Comparison of ENCODE assay signal across 23 cellular contexts in the genomic region with DNA sequence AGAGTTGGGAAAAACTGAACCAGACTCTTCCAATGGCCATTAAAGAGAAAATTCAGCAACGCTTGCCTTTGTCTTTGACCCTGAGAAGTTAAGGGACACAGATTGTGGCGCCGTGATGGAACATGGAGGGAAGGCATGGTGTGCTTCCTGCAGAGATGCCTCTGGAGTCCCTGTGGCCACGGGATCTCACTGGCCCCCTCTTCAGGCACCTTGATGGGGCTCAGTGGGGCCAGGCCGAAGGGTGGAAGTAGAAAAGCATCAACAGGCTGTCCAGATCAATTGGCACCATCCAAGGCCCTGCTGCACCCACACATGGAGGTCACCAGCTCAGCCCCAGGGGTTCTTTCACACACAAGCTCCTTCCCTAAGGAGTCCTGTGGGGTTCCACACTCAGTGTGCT.
"Had no signal": no experiment of that assay in that cellular context is flagged by ENCODE, and none has a peak within 500 bp of the region (broad histone marks: within the 10 kb centered on the region; RNA-seq: fewer than 3 reads in every experiment).

No MANE protein-coding gene starts in this region.

- H3K4me1 ChIP-seq: thyroid gland had no signal

- H3K27ac ChIP-seq: coronary artery, esophagus muscularis mucosa, foreskin keratinocyte, gastroesophageal sphincter, heart left ventricle, hepatocyte, lower lobe of right lung, pancreas, right lobe of liver, stomach, thyroid gland had no signal

- H3K4me1 Mint-ChIP-seq: stimulated activated effector memory CD8-positive, alpha-beta T cell treated with anti-CD3 and anti-CD28 coated beads, Interleukin-12 subunit alpha, Interleukin-12 subunit beta, amount 100 ng/mL, for 72 hours had no signal

- DNase-seq: dermis blood vessel endothelial cell; effector memory CD4-positive, alpha-beta T cell; foreskin keratinocyte; heart left ventricle; left colon; left ventricle myocardium superior; lower lobe of right lung; natural killer cell; occipital lobe; pancreas; stimulated activated CD4-positive, alpha-beta T cell treated with anti-CD3 and anti-CD28 coated beads, Interleukin-2, amount 100 ng/mL, for 24 hours; stimulated activated CD4-positive, alpha-beta T cell treated with anti-CD3 and anti-CD28 coated beads, Interleukin-4, amount 100 ng/mL, for 24 hours; stimulated activated naive CD4-positive, alpha-beta T cell treated with Interleukin-2 at 50 U/mL for 16 hours; stomach; thyroid gland had no signal

- H3K9me3 Mint-ChIP-seq: natural killer cell; stimulated activated effector memory CD8-positive, alpha-beta T cell treated with anti-CD3 and anti-CD28 coated beads, Interleukin-12 subunit alpha, Interleukin-12 subunit beta, amount 100 ng/mL, for 72 hours; type B pancreatic cell had no signal

- H3K27ac Mint-ChIP-seq: progenitor cell of endocrine pancreas; stimulated activated effector memory CD8-positive, alpha-beta T cell treated with anti-CD3 and anti-CD28 coated beads, Interleukin-12 subunit alpha, Interleukin-12 subunit beta, amount 100 ng/mL, for 72 hours; type B pancreatic cell had no signal

- H3K4me3 Mint-ChIP-seq: natural killer cell; stimulated activated effector memory CD8-positive, alpha-beta T cell treated with anti-CD3 and anti-CD28 coated beads, Interleukin-12 subunit alpha, Interleukin-12 subunit beta, amount 100 ng/mL, for 72 hours; type B pancreatic cell had no signal

- H3K4me2 ChIP-seq: hepatocyte had no signal

- ATAC-seq: foreskin keratinocyte; gastroesophageal sphincter; heart left ventricle; left colon; left ventricle myocardium superior; lower lobe of right lung; natural killer cell; pancreas; right lobe of liver; stimulated activated effector memory CD8-positive, alpha-beta T cell treated with anti-CD3 and anti-CD28 coated beads, Interleukin-12 subunit alpha, Interleukin-12 subunit beta, amount 100 ng/mL, for 72 hours had no signal

- H2AFZ ChIP-seq: hepatocyte had no signal

- H3K4me3 ChIP-seq: coronary artery, esophagus muscularis mucosa, gastroesophageal sphincter, heart left ventricle, hepatocyte, lower lobe of right lung, pancreas, right lobe of liver, stomach, thyroid gland had no signal

- H3K27me3 ChIP-seq: esophagus muscularis mucosa, foreskin keratinocyte, gastroesophageal sphincter, heart left ventricle, hepatocyte, pancreas, right lobe of liver, stomach, thyroid gland had no signal

- H3K27me3 Mint-ChIP-seq: progenitor cell of endocrine pancreas, type B pancreatic cell had no signal

- H3K9me3 ChIP-seq: esophagus muscularis mucosa, gastroesophageal sphincter, heart left ventricle, lower lobe of right lung, pancreas, right lobe of liver, stomach, thyroid gland had no signal
